12 cellular contexts compared by ENCODE assay signal in the genomic region with DNA sequence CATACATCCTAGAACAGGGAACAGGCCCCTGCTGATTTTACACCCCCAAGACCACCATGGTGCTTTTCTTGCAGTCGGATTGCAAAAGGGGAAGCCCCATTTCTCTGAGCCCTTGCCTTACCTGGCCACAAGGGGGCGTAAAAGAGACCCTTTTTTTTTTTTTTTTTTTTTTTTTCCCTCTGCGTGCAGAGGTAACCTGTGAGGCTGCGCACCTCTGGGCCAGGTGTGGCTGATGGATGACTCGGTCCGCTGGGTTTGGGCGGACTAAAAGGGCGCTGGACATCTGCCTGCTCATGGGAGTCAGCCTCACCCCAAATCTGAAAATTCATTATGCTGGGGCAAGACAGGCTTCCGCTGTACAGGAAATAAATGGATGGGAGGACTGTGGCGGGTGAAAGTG.
A peak's percentile ranks its signal among the peaks of the same experiment; 100 is the strongest.
DNase-seq lines count a peak whose midpoint lies in the region; ATAC-seq, FAIRE-seq and TF ChIP-seq lines count a peak whose summit lies in the region.
"Had no signal": no experiment of that assay in that cellular context is flagged by ENCODE, and none has a peak within 500 bp of the region (broad histone marks: within the 10 kb centered on the region; RNA-seq: fewer than 3 reads in every experiment).

No MANE protein-coding gene starts in this region.

- no peaks in the 10 kb centered on the region for H3K36me3 Mint-ChIP-seq in activated CD8-positive, alpha-beta memory T cell treated with anti-CD3 and anti-CD28 coated beads, Interleukin-2, amount 10 ng/mL, durations not matched to agents 7 days and 5 days

- DNase-seq in NAMALWA (ENCODE audit: low spot score): peak; percentile 14
- peak; percentile 11 for DNase-seq in coronary artery (ENCODE audit: low spot score)
- DNase-seq in pancreas: no peak
- DNase-seq in NCI-H446 treated with DMSO at 0.1 percent for 48 hours (lab: John Stamatoyannopoulos, UW): no peak
- DNase-seq in activated CD8-positive, alpha-beta memory T cell treated with anti-CD3 and anti-CD28 coated beads, Interleukin-2, amount 10 ng/mL, durations not matched to agents 7 days and 5 days: no peak
- DNase-seq: activated T-cell treated with anti-CD3 and anti-CD28 coated beads, Interleukin-2, amount 50 U/mL, for 1 hour; KG1; stimulated activated CD4-positive, alpha-beta T cell treated with anti-CD3 and anti-CD28 coated beads, Interleukin-4, amount 100 ng/mL, for 4 hours had no signal

- H3K36me3 ChIP-seq in pancreas: no peaks in the 10 kb centered on the region
- H3K36me3 ChIP-seq: vagina had no signal

- H3K9me3 Mint-ChIP-seq in activated CD8-positive, alpha-beta memory T cell treated with anti-CD3 and anti-CD28 coated beads, Interleukin-2, amount 10 ng/mL, durations not matched to agents 7 days and 5 days (ENCODE audit: low read depth): no peaks in the 10 kb centered on the region

- TF ChIP-seq CTCF in GM12872 (IDR thresholded peaks at IDR 0.05; ENCODE audit: insufficient read depth, low read depth, low read length) (peak; percentile 66), coronary artery (IDR thresholded peaks at IDR 0.05) (no peak), pancreas (IDR thresholded peaks at IDR 0.05) (peak in 3 of 4 donors; percentile 21 to 54 (median 44))

- CTCF ChIA-PET in activated CD8-positive, alpha-beta memory T cell treated with anti-CD3 and anti-CD28 coated beads, Interleukin-2, amount 10 ng/mL, durations not matched to agents 7 days and 5 days (lab: Charles Lee): no interaction called here

- H3K4me1 Mint-ChIP-seq in activated CD8-positive, alpha-beta memory T cell treated with anti-CD3 and anti-CD28 coated beads, Interleukin-2, amount 10 ng/mL, durations not matched to agents 7 days and 5 days: no peaks in the 10 kb centered on the region

- H3K27me3 Mint-ChIP-seq in activated CD8-positive, alpha-beta memory T cell treated with anti-CD3 and anti-CD28 coated beads, Interleukin-2, amount 10 ng/mL, durations not matched to agents 7 days and 5 days: no peaks in the 10 kb centered on the region

- no peak overlapping the region for H3K4me3 ChIP-seq in coronary artery
- H3K4me3 ChIP-seq in pancreas: no peak overlapping the region
- H3K4me3 ChIP-seq: vagina had no signal

- WGBS in pancreas, 2 donors: 18% methylated on average over 10 of the region's 10 CpGs

- H3K9me3 ChIP-seq in pancreas: no peaks in the 10 kb centered on the region
- H3K9me3 ChIP-seq: vagina had no signal

- intact Hi-C loops in pancreas (cut with DNase I): no loop called here

- ATAC-seq in pancreas (peak in 3 of 4 donors; percentile 23 to 31 (median 30)), GM18511 (IDR thresholded peaks at IDR 0.05; ENCODE audit: unreplicated experiment) (no peak)
- no peak for ATAC-seq in activated CD8-positive, alpha-beta memory T cell treated with anti-CD3 and anti-CD28 coated beads, Interleukin-2, amount 10 ng/mL, durations not matched to agents 7 days and 5 days

- H3K27ac ChIP-seq in coronary artery (no peak overlapping the region), pancreas (no peak overlapping the region)
- H3K27ac ChIP-seq: vagina had no signal

- H3K4me1 ChIP-seq in pancreas: no peaks in the 10 kb centered on the region
- H3K4me1 ChIP-seq: vagina had no signal

- no peak overlapping the region for H3K4me3 Mint-ChIP-seq in activated CD8-positive, alpha-beta memory T cell treated with anti-CD3 and anti-CD28 coated beads, Interleukin-2, amount 10 ng/mL, durations not matched to agents 7 days and 5 days

- no peak overlapping the region for H3K27ac Mint-ChIP-seq in activated CD8-positive, alpha-beta memory T cell treated with anti-CD3 and anti-CD28 coated beads, Interleukin-2, amount 10 ng/mL, durations not matched to agents 7 days and 5 days

- no peaks in the 10 kb centered on the region for H3K27me3 ChIP-seq in pancreas
- H3K27me3 ChIP-seq: vagina had no signal

- FAIRE-seq in pancreas (lab: Jason Lieb, UNC): no peak
- FAIRE-seq: endometrium had no signal

Comparison
In these comparisons a context has a peak if more than half of its experiments do, and no peak if none do; other contexts are left out.
1. DNase-seq: peak in NAMALWA (single experiment) and coronary artery (single experiment); none in pancreas (0 of 6), NCI-H446 treated with DMSO at 0.1 percent for 48 hours (single experiment) and activated CD8-positive, alpha-beta memory T cell treated with anti-CD3 and anti-CD28 coated beads, Interleukin-2, amount 10 ng/mL, durations not matched to agents 7 days and 5 days (single experiment).
2. ATAC-seq: peak in pancreas (3 of 4); none in activated CD8-positive, alpha-beta memory T cell treated with anti-CD3 and anti-CD28 coated beads, Interleukin-2, amount 10 ng/mL, durations not matched to agents 7 days and 5 days (single experiment) and GM18511 (single experiment).